In genomic region chr9:95689669-95690068, GRCh38 we compare ENCODE assay signal across 20 cellular contexts.
"Had no signal": no experiment of that assay in that cellular context is flagged by ENCODE, and none has a peak within 500 bp of the region (broad histone marks: within the 10 kb centered on the region; RNA-seq: fewer than 3 reads in every experiment).

No MANE protein-coding gene starts in this region.

- H3K36me3 ChIP-seq: esophagus muscularis mucosa, gastroesophageal sphincter, heart right ventricle, prostate gland, right atrium auricular region, stomach, thyroid gland had no signal

- H3K27me3 ChIP-seq: esophagus muscularis mucosa, gastroesophageal sphincter, right atrium auricular region, stomach, thyroid gland had no signal

- H3K4me1 ChIP-seq: esophagus muscularis mucosa, foreskin keratinocyte, gastroesophageal sphincter, prostate gland, right atrium auricular region, stomach, thyroid gland had no signal

- H3K4me3 ChIP-seq: coronary artery, esophagus muscularis mucosa, gastroesophageal sphincter, heart right ventricle, lung, prostate gland, right atrium auricular region, stomach, thyroid gland had no signal

- H3K9me3 ChIP-seq: esophagus muscularis mucosa, gastroesophageal sphincter, heart right ventricle, prostate gland, right atrium auricular region, stomach, thyroid gland had no signal

- DNase-seq: dermis blood vessel endothelial cell; effector memory CD4-positive, alpha-beta T cell; foreskin keratinocyte; heart right ventricle; hypothalamus; naive thymus-derived CD8-positive, alpha-beta T cell; nephron progenitor cell; nucleus accumbens; stimulated activated CD4-positive, alpha-beta T cell treated with anti-CD3 and anti-CD28 coated beads, Interleukin-2, amount 100 ng/mL, for 24 hours; stimulated activated CD4-positive, alpha-beta T cell treated with anti-CD3 and anti-CD28 coated beads, Interleukin-4, amount 100 ng/mL, for 24 hours; stimulated activated naive CD4-positive, alpha-beta T cell treated with Interleukin-2 at 50 U/mL for 16 hours; stomach; thyroid gland; trophoblast cell had no signal

- H3K27ac ChIP-seq: coronary artery, esophagus muscularis mucosa, foreskin keratinocyte, gastroesophageal sphincter, heart right ventricle, prostate gland, right atrium auricular region, stomach, thyroid gland had no signal
